Comparison of ENCODE assay signal across 8 cellular contexts in genomic region chr2:161122772-161123530, GRCh38. TPM values are rescaled to one million over a fixed set of nuclear protein-coding genes. Genes with fewer than 3 reads are reported as not detected.
DNase-seq lines count a peak whose midpoint lies in the region; ATAC-seq and TF ChIP-seq lines count a peak whose summit lies in the region.

No MANE protein-coding gene starts in this region.

- H3K9me3 ChIP-seq in SJSA1 (replicated peaks): no peaks in the 10 kb centered on the region
- no peaks in the 10 kb centered on the region for H3K9me3 ChIP-seq in endodermal cell (ENCODE audit: control insufficient read depth, low read length)

- H3K27me3 ChIP-seq in SJSA1 (replicated peaks) (no peaks in the 10 kb centered on the region), endodermal cell (ENCODE audit: control insufficient read depth, insufficient read depth, low read length, poor library complexity, severe bottlenecking) (peaks cover 4% of the 10 kb centered on the region), H7 (ENCODE audit: control insufficient read depth, insufficient read depth, low read length) (no peaks in the 10 kb centered on the region)

- H3K27ac Mint-ChIP-seq in activated T-cell treated with anti-CD3 and anti-CD28 coated beads, Interleukin-2, amount 50 U/mL, for 24 hours: peak overlapping the region; percentile 54
- peak overlapping the region; percentile 28 for H3K27ac Mint-ChIP-seq in endodermal cell

- no peak overlapping the region for H3K9ac ChIP-seq in endodermal cell (ENCODE audit: extremely low read depth, low read length, poor library complexity, severe bottlenecking)

- no peak for TF ChIP-seq CTCF in endodermal cell (conservative IDR thresholded peaks at IDR 0.05)

- peak overlapping the region; percentile 41 for H3K4me3 Mint-ChIP-seq in activated T-cell treated with anti-CD3 and anti-CD28 coated beads, Interleukin-2, amount 50 U/mL, for 24 hours
- H3K4me3 Mint-ChIP-seq in endodermal cell: no peak overlapping the region

- H3K27me3 Mint-ChIP-seq in activated T-cell treated with anti-CD3 and anti-CD28 coated beads, Interleukin-2, amount 50 U/mL, for 24 hours: no peaks in the 10 kb centered on the region
- peaks cover 19% of the 10 kb centered on the region for H3K27me3 Mint-ChIP-seq in endodermal cell (ENCODE audit: insufficient read depth)

- H3K4me3 ChIP-seq in SJSA1: peak overlapping the region; percentile 13
- H3K4me3 ChIP-seq in endodermal cell (ENCODE audit: low read length): no peak overlapping the region
- H3K4me3 ChIP-seq in H7 (ENCODE audit: insufficient read depth, low read depth, low read length): no peak overlapping the region

- H3K4me1 ChIP-seq in SJSA1 (replicated peaks) (peaks cover 32% of the 10 kb centered on the region), endodermal cell (ENCODE audit: control insufficient read depth, insufficient read depth, low read length) (no peaks in the 10 kb centered on the region)

- 50 to 56% methylated on average over 2 to 3 of the region's 3 CpGs for WGBS in endodermal cell (ENCODE audit: insufficient coverage in 1 of 2, insufficient read length in 1 of 2), 2 experiments

- no peaks in the 10 kb centered on the region for H3K9me3 Mint-ChIP-seq in activated T-cell treated with anti-CD3 and anti-CD28 coated beads, Interleukin-2, amount 50 U/mL, for 24 hours
- no peaks in the 10 kb centered on the region for H3K9me3 Mint-ChIP-seq in endodermal cell

- H3K36me3 Mint-ChIP-seq in activated T-cell treated with anti-CD3 and anti-CD28 coated beads, Interleukin-2, amount 50 U/mL, for 24 hours (ENCODE audit: low read depth): no peaks in the 10 kb centered on the region
- no peaks in the 10 kb centered on the region for H3K36me3 Mint-ChIP-seq in endodermal cell (ENCODE audit: low read depth)

- H3K36me3 ChIP-seq in SJSA1: no peaks in the 10 kb centered on the region
- H3K36me3 ChIP-seq in endodermal cell (ENCODE audit: control insufficient read depth, insufficient read depth, low read length): no peaks in the 10 kb centered on the region
- no peaks in the 10 kb centered on the region for H3K36me3 ChIP-seq in H7 (replicated peaks; ENCODE audit: control insufficient read depth, insufficient read depth, low read length)

- peak; percentile 55 for ATAC-seq in HG03045 (IDR thresholded peaks at IDR 0.05; ENCODE audit: unreplicated experiment)

- H3K4me1 Mint-ChIP-seq in activated T-cell treated with anti-CD3 and anti-CD28 coated beads, Interleukin-2, amount 50 U/mL, for 24 hours (ENCODE audit: low read depth): peaks cover 29% of the 10 kb centered on the region
- peaks cover 35% of the 10 kb centered on the region for H3K4me1 Mint-ChIP-seq in endodermal cell

- H3K27ac ChIP-seq in SJSA1 (peak overlapping the region; percentile 90), endodermal cell (ENCODE audit: low read depth, low read length) (no peak overlapping the region)

- no peak for DNase-seq in activated T-cell treated with anti-CD3 and anti-CD28 coated beads, Interleukin-2, amount 50 U/mL, for 24 hours
- DNase-seq in activated T-cell treated with anti-CD3 and anti-CD28 coated beads, Interleukin-2, amount 50 U/mL, for 48 hours: no peak
- DNase-seq in SJSA1 (ENCODE audit: low read depth in 1 of 2, low spot score in 2 of 2) (peak; percentile 71 to 93), endodermal cell (peak; percentile 59), midbrain (lab: John Stamatoyannopoulos, UW) (peak; percentile 26), NCI-H345 treated with DMSO at 0.1 percent for 48 hours (lab: John Stamatoyannopoulos, UW; ENCODE audit: unreplicated experiment) (no peak), H7 (no peak)

RNA-seq across cellular contexts. Expression of gene TANK, which starts 37.3 kb away (rescaled TPM):
- total RNA-seq in SJSA1 (2014; rRNA removed; shearing (Covaris generic)): 67.5 and 106 TPM in 2 replicates
- 10 to 100 TPM; 22.4 to 33.2 TPM for total RNA-seq in endodermal cell
- 34.7 TPM for polyA plus RNA-seq in endodermal cell (2013, experiment 1 of 2)
- polyA plus RNA-seq in endodermal cell (2013, experiment 2 of 2): 30.8 TPM
- total RNA-seq in H7 (2014; rRNA removed; shearing (Covaris generic)): 17.8 and 22.7 TPM in 2 replicates

Comparison
In these comparisons a context has a peak if more than half of its experiments do, and no peak if none do; other contexts are left out.
1. DNase-seq: peak in SJSA1 (2 of 2), endodermal cell (single experiment) and midbrain (single experiment); none in activated T-cell treated with anti-CD3 and anti-CD28 coated beads, Interleukin-2, amount 50 U/mL, for 24 hours (single experiment), activated T-cell treated with anti-CD3 and anti-CD28 coated beads, Interleukin-2, amount 50 U/mL, for 48 hours (0 of 2), NCI-H345 treated with DMSO at 0.1 percent for 48 hours (single experiment) and H7 (single experiment).